In genomic region chr20:19888269-19888669, GRCh38 we compare ENCODE assay signal across 10 cellular contexts.
DNase-seq lines count a peak whose midpoint lies in the region; ATAC-seq and TF ChIP-seq lines count a peak whose summit lies in the region.
"Had no signal": no experiment of that assay in that cellular context is flagged by ENCODE, and none has a peak within 500 bp of the region (broad histone marks: within the 10 kb centered on the region; RNA-seq: fewer than 3 reads in every experiment).

No MANE protein-coding gene starts in this region.

- peaks cover 66% of the 10 kb centered on the region for H3K4me1 ChIP-seq in lower lobe of right lung
- peaks cover 69% of the 10 kb centered on the region for H3K4me1 ChIP-seq in suprapubic skin
- peaks cover 50% of the 10 kb centered on the region for H3K4me1 ChIP-seq in Caco-2

- H3K36me3 ChIP-seq in lower lobe of right lung (peaks cover 8% of the 10 kb centered on the region), suprapubic skin (peaks cover 6% of the 10 kb centered on the region), Caco-2 (ENCODE audit: control insufficient read depth, insufficient read depth, low read length) (no peaks in the 10 kb centered on the region)

- H3K27me3 ChIP-seq in lower lobe of right lung (ENCODE audit: low read depth) (no peaks in the 10 kb centered on the region), suprapubic skin (no peaks in the 10 kb centered on the region), Caco-2 (replicated peaks; ENCODE audit: control insufficient read depth, insufficient read depth, low read length) (no peaks in the 10 kb centered on the region)

- CTCF ChIA-PET in Caco-2 (lab: Charles Lee), result no interaction called here

- no peaks in the 10 kb centered on the region for H3K9me3 ChIP-seq in lower lobe of right lung
- H3K9me3 ChIP-seq in suprapubic skin, result no peaks in the 10 kb centered on the region
- H3K9me3 ChIP-seq in Caco-2, result no peaks in the 10 kb centered on the region

- H3K27me3 Mint-ChIP-seq in chondrocyte (ENCODE audit: low read depth) (no peaks in the 10 kb centered on the region), Caco-2 (ENCODE audit: insufficient read depth, unreplicated experiment) (no peaks in the 10 kb centered on the region)

- POLR2A ChIA-PET in Caco-2 (lab: Charles Lee), result interaction anchor here (0.5 kb wide), 1 partner anchor 174 kb away, joined by 6 read pairs; no protein-coding TSS in a partner anchor

- ATAC-seq in lower lobe of right lung, result no peak
- no peak for ATAC-seq in HG03460 (IDR thresholded peaks at IDR 0.05; ENCODE audit: unreplicated experiment)
- ATAC-seq: GM12878 had no signal

- TF ChIP-seq POLR2A in suprapubic skin (IDR thresholded peaks at IDR 0.05), result no peak

- H3K9me3 Mint-ChIP-seq in chondrocyte (ENCODE audit: low read depth) (peaks cover 2% of the 10 kb centered on the region), Caco-2 (ENCODE audit: unreplicated experiment) (peaks cover 8% of the 10 kb centered on the region)
- H3K9me3 Mint-ChIP-seq: activated B cell treated with CpG ODN at 0.5 μM for 24 hours had no signal

- no peak overlapping the region for H3K4me3 Mint-ChIP-seq in chondrocyte (ENCODE audit: unreplicated experiment)
- no peak overlapping the region for H3K4me3 Mint-ChIP-seq in Caco-2 (ENCODE audit: unreplicated experiment)
- H3K4me3 Mint-ChIP-seq: activated B cell treated with CpG ODN at 0.5 μM for 24 hours had no signal

- H3K4me3 ChIP-seq in lower lobe of right lung (peak overlapping the region; percentile 48), suprapubic skin (peak overlapping the region; percentile 36), Caco-2 (ENCODE audit: low read depth, low read length) (no peak overlapping the region)
- H3K4me3 ChIP-seq: GM12878 had no signal

- no TSS peak for BruUV-seq in Caco-2 (replicated peaks; lab: Mats Ljungman, UMichigan)

- H3K27ac Mint-ChIP-seq in chondrocyte (ENCODE audit: unreplicated experiment) (peak overlapping the region; percentile 95), Caco-2 (ENCODE audit: unreplicated experiment) (no peak overlapping the region)
- H3K27ac Mint-ChIP-seq: activated B cell treated with CpG ODN at 0.5 μM for 24 hours had no signal

- TF ChIP-seq CTCF in chondrocyte (IDR thresholded peaks at IDR 0.05), result no peak
- TF ChIP-seq CTCF in lower lobe of right lung (IDR thresholded peaks at IDR 0.05), result no peak
- no peak for TF ChIP-seq CTCF in suprapubic skin (IDR thresholded peaks at IDR 0.05)
- no peak for TF ChIP-seq CTCF in Caco-2 (IDR thresholded peaks at IDR 0.05; ENCODE audit: insufficient read depth in 1 of 2, low read depth in 1 of 2, low read length in 1 of 2, severe bottlenecking in 1 of 2, unreplicated experiment in 1 of 2)

- peaks cover 5% of the 10 kb centered on the region for H3K36me3 Mint-ChIP-seq in chondrocyte (ENCODE audit: low read depth)
- H3K36me3 Mint-ChIP-seq in Caco-2 (ENCODE audit: insufficient read depth, unreplicated experiment), result peaks cover 8% of the 10 kb centered on the region

- WGBS in suprapubic skin, result 57% methylated on average over 8 of the region's 8 CpGs

- peak overlapping the region; percentile 83 for H3K27ac ChIP-seq in lower lobe of right lung
- peak overlapping the region; percentile 74 for H3K27ac ChIP-seq in suprapubic skin

- DNase-seq in NCI-H2029 (lab: John Stamatoyannopoulos, UW) (peak; percentile 74), chondrocyte (ENCODE audit: low spot score) (no peak), lower lobe of right lung (no peak), suprapubic skin (ENCODE audit: low spot score in 2 of 2) (no peak), Caco-2 (no peak), DMS114 treated with DMSO at 0.1 percent for 48 hours (lab: John Stamatoyannopoulos, UW; ENCODE audit: unreplicated experiment) (no peak), T1000 (lab: John Stamatoyannopoulos, UW) (no peak)
- DNase-seq: activated B cell treated with CpG ODN at 0.5 μM for 24 hours had no signal

- H3K4me1 Mint-ChIP-seq in chondrocyte (ENCODE audit: low read depth), result peaks cover 63% of the 10 kb centered on the region
- peaks cover 37% of the 10 kb centered on the region for H3K4me1 Mint-ChIP-seq in Caco-2 (ENCODE audit: low read depth, unreplicated experiment)
- H3K4me1 Mint-ChIP-seq: activated B cell treated with CpG ODN at 0.5 μM for 24 hours had no signal

- intact Hi-C loops in lower lobe of right lung (cut with DNase I) (no loop called here), Caco-2 (cut with micrococcal nuclease; ENCODE audit: unreplicated experiment) (loop anchor here (5.0 kb wide), 1 partner anchor 196 kb away; no protein-coding TSS in a partner anchor)

- TF ChIP-seq EP300 in suprapubic skin (IDR thresholded peaks at IDR 0.05), result no peak
